11 cellular contexts compared by ENCODE assay signal in the genomic region with DNA sequence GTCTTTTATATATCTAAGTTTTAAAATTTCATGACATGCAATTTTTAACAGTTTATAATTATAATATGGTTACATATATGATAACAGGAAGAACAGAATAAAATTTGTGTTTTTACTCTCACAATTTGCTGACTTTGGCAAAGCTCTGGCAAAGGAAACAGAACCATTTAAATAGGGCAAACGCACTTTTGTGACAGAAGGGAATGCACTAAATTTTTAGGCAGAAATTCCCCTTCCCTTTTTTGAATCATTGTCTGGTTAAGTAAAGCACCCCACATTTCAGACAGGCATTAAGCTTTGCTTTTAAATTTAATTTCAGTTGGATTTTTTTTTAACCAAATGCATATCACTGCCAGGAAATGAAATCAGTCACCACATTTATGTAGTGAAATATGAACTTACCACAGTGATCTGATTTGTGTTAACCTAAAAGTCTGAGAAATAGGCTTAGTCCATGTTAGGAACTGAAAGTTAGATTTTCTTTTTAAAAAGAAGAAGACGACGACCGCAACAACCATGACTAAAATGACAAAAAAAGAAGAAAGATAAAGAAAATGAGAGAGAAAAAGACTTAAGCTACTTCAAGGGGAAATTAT. TPM values are rescaled to one million over a fixed set of nuclear protein-coding genes. Genes with fewer than 3 reads are reported as not detected.
DNase-seq lines count a peak whose midpoint lies in the region; ATAC-seq, FAIRE-seq and TF ChIP-seq lines count a peak whose summit lies in the region.
"Had no signal": no experiment of that assay in that cellular context is flagged by ENCODE, and none has a peak within 500 bp of the region (broad histone marks: within the 10 kb centered on the region; RNA-seq: fewer than 3 reads in every experiment).

No MANE protein-coding gene starts in this region.

- H3K4me3 ChIP-seq in thymus (ENCODE audit: low read length): no peak overlapping the region
- H3K4me3 ChIP-seq: K562 had no signal

- DNase-seq in activated T-cell treated with anti-CD3 and anti-CD28 coated beads, Interleukin-2, amount 50 U/mL, for 72 hours: no peak
- DNase-seq in activated T-cell treated with anti-CD3 and anti-CD28 coated beads, Interleukin-2, amount 50 U/mL, for 48 hours: no peak
- no peak for DNase-seq in activated naive CD4-positive, alpha-beta T cell treated with anti-CD3 and anti-CD28 coated beads, Interleukin-2, amount 50 U/mL, for 72 hours (ENCODE audit: low spot score in 2 of 2)
- no peak for DNase-seq in D721Med (ENCODE audit: insufficient read length, low spot score)
- DNase-seq in DMS79 treated with DMSO at 0.1 percent for 48 hours (lab: John Stamatoyannopoulos, UW): no peak
- DNase-seq in GOT3 (lab: John Stamatoyannopoulos, UW): no peak
- DNase-seq: activated gamma-delta T cell, foreskin keratinocyte had no signal

- peaks cover 20 to 38% of the 10 kb centered on the region in 2 donors for H3K36me3 Mint-ChIP-seq in activated T-cell treated with anti-CD3 and anti-CD28 coated beads, Interleukin-2, amount 50 U/mL, for 72 hours (ENCODE audit: insufficient read depth in 2 of 2)
- peaks cover 15 to 41% of the 10 kb centered on the region in 2 donors for H3K36me3 Mint-ChIP-seq in activated naive CD4-positive, alpha-beta T cell treated with anti-CD3 and anti-CD28 coated beads, Interleukin-2, amount 50 U/mL, for 72 hours

- H3K27me3 ChIP-seq in thymus (ENCODE audit: control insufficient read depth, insufficient read depth): no peaks in the 10 kb centered on the region
- H3K27me3 ChIP-seq: foreskin keratinocyte had no signal

- H3K27ac Mint-ChIP-seq in activated T-cell treated with anti-CD3 and anti-CD28 coated beads, Interleukin-2, amount 50 U/mL, for 72 hours: peak overlapping the region; percentile 100
- peak overlapping the region; percentile 89 to 93 for H3K27ac Mint-ChIP-seq in activated naive CD4-positive, alpha-beta T cell treated with anti-CD3 and anti-CD28 coated beads, Interleukin-2, amount 50 U/mL, for 72 hours

- WGBS in thymus: 34% methylated on average over 4 of the region's 4 CpGs

- H3K27me3 Mint-ChIP-seq in activated T-cell treated with anti-CD3 and anti-CD28 coated beads, Interleukin-2, amount 50 U/mL, for 72 hours (ENCODE audit: low read depth): no peaks in the 10 kb centered on the region

- ATAC-seq in activated T-cell treated with anti-CD3 and anti-CD28 coated beads, Interleukin-2, amount 50 U/mL, for 72 hours (replicated peaks in 1 of 2): peak; percentile 66 to 74
- ATAC-seq in HG03066 (IDR thresholded peaks at IDR 0.05; ENCODE audit: low read depth, unreplicated experiment): peak; percentile 34
- peak; percentile 77 to 78 for ATAC-seq in activated naive CD4-positive, alpha-beta T cell treated with anti-CD3 and anti-CD28 coated beads, Interleukin-2, amount 50 U/mL, for 72 hours
- ATAC-seq: foreskin keratinocyte, K562 had no signal

- FAIRE-seq in D721Med (lab: Jason Lieb, UNC): no peak
- FAIRE-seq: K562 had no signal

- no peaks in the 10 kb centered on the region for H3K4me1 ChIP-seq in thymus (ENCODE audit: control insufficient read depth, insufficient read depth, low read length)
- H3K4me1 ChIP-seq: foreskin keratinocyte had no signal

- H3K9me3 Mint-ChIP-seq in activated T-cell treated with anti-CD3 and anti-CD28 coated beads, Interleukin-2, amount 50 U/mL, for 72 hours: no peaks in the 10 kb centered on the region
- H3K9me3 Mint-ChIP-seq in activated naive CD4-positive, alpha-beta T cell treated with anti-CD3 and anti-CD28 coated beads, Interleukin-2, amount 50 U/mL, for 72 hours: no peaks in the 10 kb centered on the region

- H3K4me1 Mint-ChIP-seq in activated T-cell treated with anti-CD3 and anti-CD28 coated beads, Interleukin-2, amount 50 U/mL, for 72 hours (ENCODE audit: low read depth): peaks cover 91% of the 10 kb centered on the region

- no peaks in the 10 kb centered on the region for H3K9me3 ChIP-seq in thymus (ENCODE audit: control insufficient read depth)

- H3K4me3 Mint-ChIP-seq in activated T-cell treated with anti-CD3 and anti-CD28 coated beads, Interleukin-2, amount 50 U/mL, for 72 hours: peak overlapping the region; percentile 67 to 93

- peaks cover 3% of the 10 kb centered on the region for H3K36me3 ChIP-seq in thymus (ENCODE audit: control insufficient read depth, insufficient read depth)

- H3K27ac ChIP-seq in thymus (ENCODE audit: low read depth): peak overlapping the region; percentile 42
- H3K27ac ChIP-seq: foreskin keratinocyte had no signal

- no peak for TF ChIP-seq CTCF in D721Med (IDR thresholded peaks at IDR 0.05; ENCODE audit: insufficient read depth, missing control alignments)

RNA-seq across cellular contexts. Expression of a gene that starts 10.8 kb away (rescaled TPM):
- 10 to 100 TPM; 32.8 to 57.5 TPM for total RNA-seq in activated T-cell treated with anti-CD3 and anti-CD28 coated beads, Interleukin-2, amount 50 U/mL, for 72 hours
- total RNA-seq in activated naive CD4-positive, alpha-beta T cell treated with anti-CD3 and anti-CD28 coated beads, Interleukin-2, amount 50 U/mL, for 72 hours: 10 to 100 TPM; 55.0 to 55.4 TPM
- 33.0 TPM for polyA plus RNA-seq in thymus
- total RNA-seq: foreskin keratinocyte had no signal
- polyA plus RNA-seq: foreskin keratinocyte had no signal

RNA-seq across cellular contexts. Expression of a gene that starts 38.2 kb away (rescaled TPM):
- 10 to 100 TPM; 12.4 to 17.3 TPM for total RNA-seq in activated T-cell treated with anti-CD3 and anti-CD28 coated beads, Interleukin-2, amount 50 U/mL, for 72 hours
- 1 to 10 TPM; 2.0 to 8.4 TPM for total RNA-seq in activated naive CD4-positive, alpha-beta T cell treated with anti-CD3 and anti-CD28 coated beads, Interleukin-2, amount 50 U/mL, for 72 hours
- polyA plus RNA-seq in thymus: 6.7 TPM
- total RNA-seq: foreskin keratinocyte, K562 had no signal
- polyA plus RNA-seq: foreskin keratinocyte had no signal
